ENCODE assay signal across 8 cellular contexts in genomic region chr17:40111221-40112128, GRCh38. TPM values are rescaled to one million over a fixed set of nuclear protein-coding genes. Genes with fewer than 3 reads are reported as not detected.
DNase-seq lines count a peak whose midpoint lies in the region; ATAC-seq and TF ChIP-seq lines count a peak whose summit lies in the region.

No MANE protein-coding gene starts in this region.

- H3K4me1 Mint-ChIP-seq in activated T-cell treated with anti-CD3 and anti-CD28 coated beads, Interleukin-2, amount 50 U/mL, for 24 hours (ENCODE audit: low read depth): peaks cover 74% of the 10 kb centered on the region

- peak overlapping the region; percentile 7; the same call in 1 of the 2 replicates for H3K27ac ChIP-seq in KMS-11
- no peak overlapping the region for H3K27ac ChIP-seq in OCI-LY3 (ENCODE audit: low read length)
- H3K27ac ChIP-seq in esophagus (ENCODE audit: low read depth in 2 of 2, low read length in 1 of 2): peak overlapping the region; percentile 89 to 91
- peak overlapping the region; percentile 89 to 92 for H3K27ac ChIP-seq in mucosa of rectum (ENCODE audit: low read depth in 2 of 2, low read length in 2 of 2)

- H3K4me3 ChIP-seq in KMS-11 (IDR thresholded peaks at IDR 0.05; ENCODE audit: insufficient read depth, low read depth, low read length) (no peak overlapping the region), OCI-LY3 (ENCODE audit: low read length) (peak overlapping the region; percentile 64), esophagus (ENCODE audit: low read depth in 1 of 2, low read length in 2 of 2) (no peak overlapping the region), mucosa of rectum (ENCODE audit: low read length in 2 of 2) (peak overlapping the region; percentile 37 to 58)

- in situ Hi-C loops in ACHN (cut with HindIII; ENCODE audit: low pct_ligation_motif_present, low pct_unique_long_range_greater_than_20kb, low sequenced_read_pairs): no loop called here

- peak; percentile 46 for ATAC-seq in GM18858 (IDR thresholded peaks at IDR 0.05; ENCODE audit: unreplicated experiment)

- H3K27me3 Mint-ChIP-seq in activated T-cell treated with anti-CD3 and anti-CD28 coated beads, Interleukin-2, amount 50 U/mL, for 24 hours: no peaks in the 10 kb centered on the region

- H3K27ac Mint-ChIP-seq in activated T-cell treated with anti-CD3 and anti-CD28 coated beads, Interleukin-2, amount 50 U/mL, for 24 hours: peak overlapping the region; percentile 91

- H3K9ac ChIP-seq in KMS-11 (peak overlapping the region; percentile 7; the same call in 1 of the 2 replicates), OCI-LY3 (ENCODE audit: low read length) (peak overlapping the region; percentile 46), mucosa of rectum (ENCODE audit: low read depth in 1 of 2, low read length in 2 of 2) (peak overlapping the region; percentile 61 to 72)

- H3K9me3 Mint-ChIP-seq in activated T-cell treated with anti-CD3 and anti-CD28 coated beads, Interleukin-2, amount 50 U/mL, for 24 hours: no peaks in the 10 kb centered on the region

- no peaks in the 10 kb centered on the region for H3K27me3 ChIP-seq in KMS-11 (ENCODE audit: insufficient read depth, low read depth)
- H3K27me3 ChIP-seq in OCI-LY3 (ENCODE audit: low read depth, low read length): peaks cover 3% of the 10 kb centered on the region
- no peaks in the 10 kb centered on the region for H3K27me3 ChIP-seq in esophagus (ENCODE audit: control insufficient read depth in 1 of 2, insufficient read depth in 2 of 2, low read length in 2 of 2)
- no peaks in the 10 kb centered on the region for H3K27me3 ChIP-seq in mucosa of rectum (ENCODE audit: control insufficient read depth in 2 of 2, insufficient read depth in 2 of 2, low read length in 2 of 2)

- H3K79me2 ChIP-seq in KMS-11 (ENCODE audit: insufficient read depth, low read depth) (no peaks in the 10 kb centered on the region), OCI-LY3 (ENCODE audit: low read length) (no peaks in the 10 kb centered on the region)

- H3K4me1 ChIP-seq in KMS-11 (ENCODE audit: low read depth, poor library complexity, severe bottlenecking) (peaks cover 56% of the 10 kb centered on the region), OCI-LY3 (ENCODE audit: low read length) (peaks cover 67% of the 10 kb centered on the region), esophagus (ENCODE audit: control insufficient read depth in 2 of 2, insufficient read depth in 2 of 2, low read length in 1 of 2) (peaks cover 8 to 15% of the 10 kb centered on the region in 2 donors), mucosa of rectum (ENCODE audit: control insufficient read depth in 2 of 2, insufficient read depth in 2 of 2, low read length in 2 of 2) (peaks cover 63 to 72% of the 10 kb centered on the region in 2 donors)

- peak; percentile 77 for TF ChIP-seq CTCF in KMS-11 (conservative IDR thresholded peaks at IDR 0.05; ENCODE audit: low read depth, low read length)
- TF ChIP-seq CTCF in OCI-LY3 (IDR thresholded peaks at IDR 0.05; ENCODE audit: low read depth, low read length): peak; percentile 81

- H4K20me1 ChIP-seq in KMS-11 (ENCODE audit: insufficient read depth) (no peaks in the 10 kb centered on the region), OCI-LY3 (ENCODE audit: insufficient read depth, low read length) (no peaks in the 10 kb centered on the region)

- DNase-seq in ACHN (peak; percentile 94), stromal cell of bone marrow (ENCODE audit: low read depth) (peak; percentile 96)
- DNase-seq in activated T-cell treated with anti-CD3 and anti-CD28 coated beads, Interleukin-2, amount 50 U/mL, for 24 hours: peak; percentile 83

- H3K36me3 ChIP-seq in KMS-11 (ENCODE audit: insufficient read depth): no peaks in the 10 kb centered on the region
- no peaks in the 10 kb centered on the region for H3K36me3 ChIP-seq in OCI-LY3 (replicated peaks; ENCODE audit: low read depth, low read length)
- no peaks in the 10 kb centered on the region for H3K36me3 ChIP-seq in esophagus (ENCODE audit: control insufficient read depth in 2 of 2, insufficient read depth in 2 of 2, low read length in 1 of 2)
- no peaks in the 10 kb centered on the region for H3K36me3 ChIP-seq in mucosa of rectum (ENCODE audit: control insufficient read depth in 2 of 2, insufficient read depth in 2 of 2, low read length in 2 of 2)

- H3K4me2 ChIP-seq in KMS-11 (peak overlapping the region; percentile 86), OCI-LY3 (ENCODE audit: low read length) (peak overlapping the region; percentile 85)

- H2AFZ ChIP-seq in KMS-11 (ENCODE audit: low read depth) (peak overlapping the region; percentile 27), OCI-LY3 (ENCODE audit: low read depth, low read length) (peak overlapping the region; percentile 91)

- WGBS in esophagus, 2 donors: 0 to 2% methylated on average over 12 of the region's 12 CpGs

- H3K9me3 ChIP-seq in OCI-LY3 (ENCODE audit: insufficient read depth, low read length) (no peaks in the 10 kb centered on the region), esophagus (ENCODE audit: control insufficient read depth in 2 of 2, insufficient read depth in 1 of 2, low read depth in 1 of 2, low read length in 1 of 2) (no peaks in the 10 kb centered on the region), mucosa of rectum (ENCODE audit: control insufficient read depth in 2 of 2, low read length in 2 of 2) (no peaks in the 10 kb centered on the region)

- peak overlapping the region; percentile 50 for H3K4me3 Mint-ChIP-seq in activated T-cell treated with anti-CD3 and anti-CD28 coated beads, Interleukin-2, amount 50 U/mL, for 24 hours

- no peaks in the 10 kb centered on the region for H3K36me3 Mint-ChIP-seq in activated T-cell treated with anti-CD3 and anti-CD28 coated beads, Interleukin-2, amount 50 U/mL, for 24 hours (ENCODE audit: low read depth)

RNA-seq across cellular contexts. Expression of gene MSL1, which starts 10.3 kb away (rescaled TPM):
- 10 to 100 TPM; 42.1 to 59.5 TPM for polyA plus RNA-seq in esophagus

RNA-seq across cellular contexts. Expression of gene NR1D1, which starts 11.1 kb away (rescaled TPM):
- 10 to 100 TPM; 23.6 to 24.6 TPM for polyA plus RNA-seq in esophagus

RNA-seq across cellular contexts. Expression of gene CASC3, which starts 28.9 kb away (rescaled TPM):
- polyA plus RNA-seq in esophagus: 10 to 100 TPM; 24.3 to 24.6 TPM

RNA-seq across cellular contexts. Expression of gene THRA, which starts 48.7 kb away (rescaled TPM):
- polyA plus RNA-seq in esophagus: 10 to 100 TPM; 10.5 to 11.0 TPM

RNA-seq across cellular contexts. Expression of gene MED24, which starts 57.3 kb away (rescaled TPM):
- 10 to 100 TPM; 37.7 to 43.7 TPM for polyA plus RNA-seq in esophagus

Comparison
In these comparisons a context has a peak if more than half of its experiments do, and no peak if none do; other contexts are left out.
1. H3K4me3 ChIP-seq: peak in OCI-LY3 (single experiment) and mucosa of rectum (2 of 2); none in KMS-11 (single experiment) and esophagus (0 of 2).
2. H3K9ac ChIP-seq: peak in every context shown above with its lines; median percentile 66 in mucosa of rectum; 46 in OCI-LY3; 7 in KMS-11.
3. Peak in every context shown above with its lines, with median percentiles within 50 percentile points of each other: DNase-seq.